Comparison of ENCODE assay signal across 1 cellular context in the genomic region with DNA sequence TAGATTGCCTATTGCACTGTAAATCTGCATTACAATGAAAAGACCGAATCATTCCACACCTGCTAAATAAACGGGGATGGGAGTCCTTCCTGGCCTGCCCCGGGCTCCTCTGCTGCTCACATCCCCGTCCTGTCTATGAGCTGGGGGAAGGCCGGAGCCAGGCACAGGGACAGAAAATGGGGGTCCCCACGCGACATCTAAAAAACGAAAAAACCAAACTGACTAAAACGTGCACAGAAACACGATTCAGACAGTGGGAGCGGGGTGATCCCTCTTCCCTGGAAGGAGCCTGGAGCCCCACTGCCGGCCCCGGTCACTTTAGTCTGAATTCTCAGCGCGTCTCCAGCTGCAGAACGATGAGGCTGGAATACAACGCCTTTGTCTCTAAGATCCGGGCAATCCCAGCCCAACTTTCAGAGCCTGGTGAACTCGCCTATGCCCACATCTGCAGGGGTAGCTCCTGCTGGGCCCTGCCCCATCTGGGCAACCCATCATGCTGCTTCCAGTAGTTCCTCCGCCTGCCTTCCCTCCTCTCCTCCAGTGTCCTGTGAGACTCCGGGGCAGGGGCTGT.
TF ChIP-seq lines count a peak whose summit lies in the region.

No MANE protein-coding gene starts in this region.

TF ChIP-seq in WTC11, 78 proteins besides CTCF, POLR2A, EP300 and RAD21 (continued from another document):
- TF ChIP-seq, protein P1, sequence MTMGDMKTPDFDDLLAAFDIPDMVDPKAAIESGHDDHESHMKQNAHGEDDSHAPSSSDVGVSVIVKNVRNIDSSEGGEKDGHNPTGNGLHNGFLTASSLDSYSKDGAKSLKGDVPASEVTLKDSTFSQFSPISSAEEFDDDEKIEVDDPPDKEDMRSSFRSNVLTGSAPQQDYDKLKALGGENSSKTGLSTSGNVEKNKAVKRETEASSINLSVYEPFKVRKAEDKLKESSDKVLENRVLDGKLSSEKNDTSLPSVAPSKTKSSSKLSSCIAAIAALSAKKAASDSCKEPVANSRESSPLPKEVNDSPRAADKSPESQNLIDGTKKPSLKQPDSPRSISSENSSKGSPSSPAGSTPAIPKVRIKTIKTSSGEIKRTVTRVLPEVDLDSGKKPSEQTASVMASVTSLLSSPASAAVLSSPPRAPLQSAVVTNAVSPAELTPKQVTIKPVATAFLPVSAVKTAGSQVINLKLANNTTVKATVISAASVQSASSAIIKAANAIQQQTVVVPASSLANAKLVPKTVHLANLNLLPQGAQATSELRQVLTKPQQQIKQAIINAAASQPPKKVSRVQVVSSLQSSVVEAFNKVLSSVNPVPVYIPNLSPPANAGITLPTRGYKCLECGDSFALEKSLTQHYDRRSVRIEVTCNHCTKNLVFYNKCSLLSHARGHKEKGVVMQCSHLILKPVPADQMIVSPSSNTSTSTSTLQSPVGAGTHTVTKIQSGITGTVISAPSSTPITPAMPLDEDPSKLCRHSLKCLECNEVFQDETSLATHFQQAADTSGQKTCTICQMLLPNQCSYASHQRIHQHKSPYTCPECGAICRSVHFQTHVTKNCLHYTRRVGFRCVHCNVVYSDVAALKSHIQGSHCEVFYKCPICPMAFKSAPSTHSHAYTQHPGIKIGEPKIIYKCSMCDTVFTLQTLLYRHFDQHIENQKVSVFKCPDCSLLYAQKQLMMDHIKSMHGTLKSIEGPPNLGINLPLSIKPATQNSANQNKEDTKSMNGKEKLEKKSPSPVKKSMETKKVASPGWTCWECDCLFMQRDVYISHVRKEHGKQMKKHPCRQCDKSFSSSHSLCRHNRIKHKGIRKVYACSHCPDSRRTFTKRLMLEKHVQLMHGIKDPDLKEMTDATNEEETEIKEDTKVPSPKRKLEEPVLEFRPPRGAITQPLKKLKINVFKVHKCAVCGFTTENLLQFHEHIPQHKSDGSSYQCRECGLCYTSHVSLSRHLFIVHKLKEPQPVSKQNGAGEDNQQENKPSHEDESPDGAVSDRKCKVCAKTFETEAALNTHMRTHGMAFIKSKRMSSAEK (CRISPR knock-in tag; IDR thresholded peaks at IDR 0.05; ENCODE audit: borderline replicate concordance), result no peak
- no peak for TF ChIP-seq NR3C1 (CRISPR knock-in tag; conservative IDR thresholded peaks at IDR 0.05; ENCODE audit: low read depth)
- TF ChIP-seq, protein P2, sequence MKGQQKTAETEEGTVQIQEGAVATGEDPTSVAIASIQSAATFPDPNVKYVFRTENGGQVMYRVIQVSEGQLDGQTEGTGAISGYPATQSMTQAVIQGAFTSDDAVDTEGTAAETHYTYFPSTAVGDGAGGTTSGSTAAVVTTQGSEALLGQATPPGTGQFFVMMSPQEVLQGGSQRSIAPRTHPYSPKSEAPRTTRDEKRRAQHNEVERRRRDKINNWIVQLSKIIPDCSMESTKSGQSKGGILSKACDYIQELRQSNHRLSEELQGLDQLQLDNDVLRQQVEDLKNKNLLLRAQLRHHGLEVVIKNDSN (CRISPR knock-in tag; IDR thresholded peaks at IDR 0.05), result no peak
- TF ChIP-seq NFE2L1 (CRISPR knock-in tag; IDR thresholded peaks at IDR 0.05), result no peak
- TF ChIP-seq RELA (CRISPR knock-in tag; IDR thresholded peaks at IDR 0.05; ENCODE audit: borderline replicate concordance), result no peak
- no peak for TF ChIP-seq FOXJ3 (CRISPR knock-in tag; IDR thresholded peaks at IDR 0.05; ENCODE audit: borderline replicate concordance)
